1 cellular context compared by ENCODE assay signal in the genomic region with DNA sequence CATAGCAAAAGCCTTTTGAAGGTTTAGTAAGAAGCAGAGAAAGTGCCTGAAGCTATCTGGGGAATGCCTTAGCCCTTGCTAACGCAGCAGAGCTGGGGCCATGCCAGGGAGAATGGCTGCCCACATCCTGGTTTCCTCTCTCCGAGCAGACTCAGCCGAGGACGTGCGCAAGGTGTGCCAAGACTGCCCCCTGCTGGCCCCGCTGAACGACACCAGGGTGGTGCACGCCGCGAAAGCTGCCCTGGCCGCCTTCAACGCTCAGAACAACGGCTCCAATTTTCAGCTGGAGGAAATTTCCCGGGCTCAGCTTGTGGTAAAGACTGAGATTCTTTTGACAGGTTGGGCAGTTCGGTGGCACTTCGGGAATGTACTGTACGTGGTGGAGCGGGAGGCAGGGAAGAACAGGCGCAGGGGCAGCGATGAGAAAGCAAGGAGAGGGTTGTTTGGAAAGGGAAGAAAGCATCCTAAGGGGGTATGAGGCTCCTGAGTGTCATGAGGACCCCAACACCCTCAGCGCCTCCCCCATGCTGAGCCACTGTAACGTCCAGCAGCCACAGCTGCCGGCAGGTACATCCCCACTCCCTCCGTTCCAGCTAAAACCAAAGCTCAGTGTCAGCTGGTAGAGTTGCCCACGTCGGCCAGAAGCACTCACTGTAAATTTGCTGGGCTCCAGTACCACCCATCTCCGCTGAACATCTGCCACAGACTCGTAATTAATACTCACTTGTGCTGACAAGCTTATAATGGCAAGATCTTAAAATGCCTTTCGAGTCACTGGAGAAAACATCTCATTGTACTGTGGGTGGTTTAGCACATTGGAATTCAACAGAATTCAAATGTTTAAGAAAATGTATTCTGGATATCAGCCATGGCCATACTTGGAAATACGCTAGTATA.
TF ChIP-seq lines count a peak whose summit lies in the region.

No MANE protein-coding gene starts in this region.

TF ChIP-seq in HepG2, 621 proteins besides CTCF, POLR2A, EP300 and RAD21 (continued from another document and continues in another):
- TF ChIP-seq HBP1 (CRISPR knock-in tag; IDR thresholded peaks at IDR 0.05; ENCODE audit: low read depth) (peak; percentile 71; the same call in 1 of the 2 replicates), YY1 (IDR thresholded peaks at IDR 0.05; ENCODE audit: insufficient read depth, insufficient replicate concordance, low read depth, low read length) (peak; percentile 14), CEBPB (IDR thresholded peaks at IDR 0.05; ENCODE audit: borderline replicate concordance, low read depth, low read length) (no peak), XRCC5 (optimal IDR thresholded peaks at IDR 0.05; ENCODE audit: low read length) (peak; percentile 38), FOSL2 (CRISPR knock-in tag; IDR thresholded peaks at IDR 0.05) (no peak; the same call in 1 of the 2 replicates), ZFP36L2 (CRISPR knock-in tag; IDR thresholded peaks at IDR 0.05) (no peak), E2F1 (CRISPR knock-in tag; IDR thresholded peaks at IDR 0.05) (no peak), STAT6 (CRISPR knock-in tag; IDR thresholded peaks at IDR 0.05; ENCODE audit: borderline replicate concordance) (no peak), MIER2 (CRISPR knock-in tag; IDR thresholded peaks at IDR 0.05) (no peak), RXRA (CRISPR knock-in tag; IDR thresholded peaks at IDR 0.05) (no peak; the same call in 1 of the 2 replicates), ZBTB4 (CRISPR knock-in tag; IDR thresholded peaks at IDR 0.05; ENCODE audit: borderline replicate concordance) (peak; percentile 98; the same call in 1 of the 2 replicates), ZNF781 (CRISPR knock-in tag; IDR thresholded peaks at IDR 0.05; ENCODE audit: borderline replicate concordance, not compliant biosample characterization) (no peak), ZNF180 (CRISPR knock-in tag; IDR thresholded peaks at IDR 0.05; ENCODE audit: borderline replicate concordance, low read depth) (no peak), ZBTB8A (CRISPR knock-in tag; IDR thresholded peaks at IDR 0.05; ENCODE audit: borderline replicate concordance, low read depth) (no peak), AGO2 (optimal IDR thresholded peaks at IDR 0.05; ENCODE audit: low read depth, low read length) (peak; percentile 100), ZHX1 (CRISPR knock-in tag; IDR thresholded peaks at IDR 0.05; ENCODE audit: low read depth) (0 out of 2 replicates have a peak, but pooled peaks have one; percentile 34), BORCS8-MEF2B (CRISPR knock-in tag; IDR thresholded peaks at IDR 0.05) (peak; percentile 48; the same call in 1 of the 2 replicates), ZNF460 (CRISPR knock-in tag; IDR thresholded peaks at IDR 0.05; ENCODE audit: borderline replicate concordance) (no peak), GZF1 (CRISPR knock-in tag; IDR thresholded peaks at IDR 0.05) (0 out of 2 replicates have a peak, but pooled peaks have one; percentile 14), ASH2L (IDR thresholded peaks at IDR 0.05; ENCODE audit: insufficient read length, low read depth, low read length) (no peak), ZNF547 (CRISPR knock-in tag; IDR thresholded peaks at IDR 0.05) (no peak), AKNA (CRISPR knock-in tag; IDR thresholded peaks at IDR 0.05; ENCODE audit: borderline replicate concordance) (no peak), ZNF256 (CRISPR knock-in tag; conservative IDR thresholded peaks at IDR 0.05) (no peak), TEAD3 (CRISPR knock-in tag; optimal IDR thresholded peaks at IDR 0.05; ENCODE audit: borderline replicate concordance) (peak; percentile 31)
- TF ChIP-seq, protein P1, sequence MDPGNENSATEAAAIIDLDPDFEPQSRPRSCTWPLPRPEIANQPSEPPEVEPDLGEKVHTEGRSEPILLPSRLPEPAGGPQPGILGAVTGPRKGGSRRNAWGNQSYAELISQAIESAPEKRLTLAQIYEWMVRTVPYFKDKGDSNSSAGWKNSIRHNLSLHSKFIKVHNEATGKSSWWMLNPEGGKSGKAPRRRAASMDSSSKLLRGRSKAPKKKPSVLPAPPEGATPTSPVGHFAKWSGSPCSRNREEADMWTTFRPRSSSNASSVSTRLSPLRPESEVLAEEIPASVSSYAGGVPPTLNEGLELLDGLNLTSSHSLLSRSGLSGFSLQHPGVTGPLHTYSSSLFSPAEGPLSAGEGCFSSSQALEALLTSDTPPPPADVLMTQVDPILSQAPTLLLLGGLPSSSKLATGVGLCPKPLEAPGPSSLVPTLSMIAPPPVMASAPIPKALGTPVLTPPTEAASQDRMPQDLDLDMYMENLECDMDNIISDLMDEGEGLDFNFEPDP (CRISPR knock-in tag; conservative IDR thresholded peaks at IDR 0.05) = no peak
- TF ChIP-seq, protein P2, sequence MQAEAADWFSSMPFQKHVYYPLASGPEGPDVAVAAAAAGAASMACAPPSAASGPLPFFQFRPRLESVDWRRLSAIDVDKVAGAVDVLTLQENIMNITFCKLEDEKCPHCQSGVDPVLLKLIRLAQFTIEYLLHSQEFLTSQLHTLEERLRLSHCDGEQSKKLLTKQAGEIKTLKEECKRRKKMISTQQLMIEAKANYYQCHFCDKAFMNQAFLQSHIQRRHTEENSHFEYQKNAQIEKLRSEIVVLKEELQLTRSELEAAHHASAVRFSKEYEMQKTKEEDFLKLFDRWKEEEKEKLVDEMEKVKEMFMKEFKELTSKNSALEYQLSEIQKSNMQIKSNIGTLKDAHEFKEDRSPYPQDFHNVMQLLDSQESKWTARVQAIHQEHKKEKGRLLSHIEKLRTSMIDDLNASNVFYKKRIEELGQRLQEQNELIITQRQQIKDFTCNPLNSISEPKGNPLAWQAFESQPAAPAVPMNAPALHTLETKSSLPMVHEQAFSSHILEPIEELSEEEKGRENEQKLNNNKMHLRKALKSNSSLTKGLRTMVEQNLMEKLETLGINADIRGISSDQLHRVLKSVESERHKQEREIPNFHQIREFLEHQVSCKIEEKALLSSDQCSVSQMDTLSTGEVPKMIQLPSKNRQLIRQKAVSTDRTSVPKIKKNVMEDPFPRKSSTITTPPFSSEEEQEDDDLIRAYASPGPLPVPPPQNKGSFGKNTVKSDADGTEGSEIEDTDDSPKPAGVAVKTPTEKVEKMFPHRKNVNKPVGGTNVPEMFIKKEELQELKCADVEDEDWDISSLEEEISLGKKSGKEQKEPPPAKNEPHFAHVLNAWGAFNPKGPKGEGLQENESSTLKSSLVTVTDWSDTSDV (CRISPR knock-in tag; IDR thresholded peaks at IDR 0.05) = 0 out of 2 replicates have a peak, but pooled peaks have one; percentile 19
